Comparison of ENCODE assay signal across 24 cellular contexts in the genomic region with DNA sequence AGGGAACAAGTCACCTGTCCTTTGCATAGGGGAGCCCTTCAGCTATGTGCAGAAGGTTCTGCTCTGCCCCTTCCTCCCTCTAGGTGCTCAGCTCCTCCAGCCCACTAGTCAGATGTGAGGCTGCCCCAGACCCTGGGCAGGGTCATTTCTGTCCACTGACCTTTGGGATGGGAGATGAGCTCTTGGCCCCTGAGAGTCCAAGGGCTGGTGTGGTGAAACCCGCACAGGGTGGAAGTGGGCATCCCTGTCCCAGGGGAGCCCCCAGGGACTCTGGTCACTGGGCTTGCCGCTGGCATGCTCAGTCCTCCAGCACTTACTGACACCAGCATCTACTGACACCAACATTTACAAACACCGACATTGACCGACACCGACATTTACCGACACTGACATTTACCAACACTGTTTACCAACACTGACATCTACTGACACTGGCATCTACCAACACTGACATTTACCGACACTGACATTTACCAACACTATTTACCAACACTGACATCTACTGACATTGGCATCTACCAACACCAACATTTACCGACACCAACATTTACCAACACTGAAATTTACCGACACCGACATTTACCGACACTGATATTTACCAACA.
"Had no signal": no experiment of that assay in that cellular context is flagged by ENCODE, and none has a peak within 500 bp of the region (broad histone marks: within the 10 kb centered on the region; RNA-seq: fewer than 3 reads in every experiment).

No MANE protein-coding gene starts in this region.

- H3K27ac Mint-ChIP-seq: memory B cell; mesothelial cell of epicardium; natural killer cell treated with Interleukin-12 subunit alpha and Interleukin-12 subunit beta and Interleukin-15 and Interleukin-18, amount 100 ng/mL, for 72 hours; stimulated activated naive CD8-positive, alpha-beta T cell treated with anti-CD3 and anti-CD28 coated beads, Interleukin-15, Interleukin-2, amounts not matched to agents 100 ng/mL and 50 ng/mL, for 24 hours had no signal

- H3K9ac ChIP-seq: parathyroid adenoma had no signal

- H2AFZ ChIP-seq: parathyroid adenoma had no signal

- DNase-seq: effector memory CD4-positive, alpha-beta T cell; gastrocnemius medialis; heart right ventricle; hypothalamus; islet precursor cell; lower lobe of right lung; occipital lobe; spleen; stimulated activated CD4-positive, alpha-beta T cell treated with anti-CD3 and anti-CD28 coated beads, Interleukin-15, amount 100 ng/mL, for 24 hours; stimulated activated CD4-positive, alpha-beta T cell treated with anti-CD3 and anti-CD28 coated beads, Interleukin-1b, Interleukin-23, amount 100 ng/mL, for 48 hours; stimulated activated CD4-positive, alpha-beta T cell treated with anti-CD3 and anti-CD28 coated beads, Interleukin-4, amount 100 ng/mL, for 24 hours; testis had no signal

- H3K9me3 Mint-ChIP-seq: memory B cell; mesothelial cell of epicardium; natural killer cell treated with Interleukin-12 subunit alpha and Interleukin-12 subunit beta and Interleukin-15 and Interleukin-18, amount 100 ng/mL, for 72 hours; stimulated activated memory B cell treated with anti-CD40 and anti-IgM and Interleukin-4, amounts not matched to agents 10 μg/mL and 1 μg/mL and 100 μg/mL, for 72 hours; stimulated activated naive CD8-positive, alpha-beta T cell treated with anti-CD3 and anti-CD28 coated beads, Interleukin-15, Interleukin-2, amounts not matched to agents 100 ng/mL and 50 ng/mL, for 24 hours had no signal

- ATAC-seq: esophagus mucosa; gastrocnemius medialis; left lung; lower lobe of right lung; natural killer cell treated with Interleukin-12 subunit alpha and Interleukin-12 subunit beta and Interleukin-15 and Interleukin-18, amount 100 ng/mL, for 72 hours; sciatic nerve; stimulated activated memory B cell treated with anti-CD40 and anti-IgM and Interleukin-4, amounts not matched to agents 10 μg/mL and 1 μg/mL and 100 μg/mL, for 72 hours had no signal

- H3K36me3 ChIP-seq: prostate gland had no signal

- H3K27me3 Mint-ChIP-seq: memory B cell; natural killer cell treated with Interleukin-12 subunit alpha and Interleukin-12 subunit beta and Interleukin-15 and Interleukin-18, amount 100 ng/mL, for 72 hours; stimulated activated memory B cell treated with anti-CD40 and anti-IgM and Interleukin-4, amounts not matched to agents 10 μg/mL and 1 μg/mL and 100 μg/mL, for 72 hours; stimulated activated naive CD8-positive, alpha-beta T cell treated with anti-CD3 and anti-CD28 coated beads, Interleukin-15, Interleukin-2, amounts not matched to agents 100 ng/mL and 50 ng/mL, for 24 hours had no signal

- H3K27me3 ChIP-seq: gastrocnemius medialis, heart right ventricle, left lung, testis, tibial nerve had no signal

- H3K27ac ChIP-seq: gastrocnemius medialis, left lung, lower lobe of right lung, parathyroid adenoma, prostate gland, spleen, testis, tibial nerve had no signal

- H3K9me3 ChIP-seq: gastrocnemius medialis, heart right ventricle, left lung, lower lobe of right lung, prostate gland, spleen, testis, tibial nerve had no signal

- FAIRE-seq: endometrium had no signal

- H3K4me3 ChIP-seq: gastrocnemius medialis, heart right ventricle, left lung, lower lobe of right lung, prostate gland, spleen, testis, tibial nerve had no signal

- H3K36me3 Mint-ChIP-seq: memory B cell; natural killer cell treated with Interleukin-12 subunit alpha and Interleukin-12 subunit beta and Interleukin-15 and Interleukin-18, amount 100 ng/mL, for 72 hours; stimulated activated memory B cell treated with anti-CD40 and anti-IgM and Interleukin-4, amounts not matched to agents 10 μg/mL and 1 μg/mL and 100 μg/mL, for 72 hours had no signal

- H3K4me1 ChIP-seq: parathyroid adenoma, prostate gland, testis had no signal

- H3K4me1 Mint-ChIP-seq: mesothelial cell of epicardium had no signal

- H3K4me3 Mint-ChIP-seq: memory B cell; mesothelial cell of epicardium; natural killer cell treated with Interleukin-12 subunit alpha and Interleukin-12 subunit beta and Interleukin-15 and Interleukin-18, amount 100 ng/mL, for 72 hours; stimulated activated memory B cell treated with anti-CD40 and anti-IgM and Interleukin-4, amounts not matched to agents 10 μg/mL and 1 μg/mL and 100 μg/mL, for 72 hours; stimulated activated naive CD8-positive, alpha-beta T cell treated with anti-CD3 and anti-CD28 coated beads, Interleukin-15, Interleukin-2, amounts not matched to agents 100 ng/mL and 50 ng/mL, for 24 hours had no signal
